In the genomic region with DNA sequence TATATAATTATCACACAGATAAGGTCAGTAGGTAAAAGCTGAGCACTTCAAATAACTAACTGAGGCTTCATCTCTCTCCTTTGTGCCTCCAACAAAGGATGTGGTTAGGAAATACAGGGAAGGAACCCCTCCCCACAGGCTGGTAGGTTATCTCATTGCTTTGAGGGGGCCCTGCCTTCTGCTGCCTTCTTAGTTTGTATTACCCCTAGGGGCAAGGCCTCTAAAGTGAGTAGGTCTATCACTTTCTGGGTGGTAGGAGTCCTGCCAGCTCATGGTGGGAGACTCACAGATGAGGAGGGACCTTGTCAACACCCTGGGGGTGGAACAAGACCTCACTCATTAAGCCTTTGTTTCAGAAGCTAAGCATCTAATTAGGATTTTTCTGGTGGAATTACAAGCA, we compare ENCODE assay signal across 17 cellular contexts. TPM values are rescaled to one million over a fixed set of nuclear protein-coding genes. Genes with fewer than 3 reads are reported as not detected.
A peak's percentile ranks its signal among the peaks of the same experiment; 100 is the strongest.
DNase-seq lines count a peak whose midpoint lies in the region; ATAC-seq and TF ChIP-seq lines count a peak whose summit lies in the region.
"Had no signal": no experiment of that assay in that cellular context is flagged by ENCODE, and none has a peak within 500 bp of the region (broad histone marks: within the 10 kb centered on the region; RNA-seq: fewer than 3 reads in every experiment).

No MANE protein-coding gene starts in this region.

- H3F3A ChIP-seq in smooth muscle cell (ENCODE audit: low read depth): peaks cover 4% of the 10 kb centered on the region
- H3F3A ChIP-seq in SK-N-SH (replicated peaks; ENCODE audit: insufficient read depth): no peaks in the 10 kb centered on the region

- no peak overlapping the region for H2AK5ac ChIP-seq in H9 (ENCODE audit: insufficient read length, low read length)

- no peak overlapping the region for H2BK120ac ChIP-seq in H9 (ENCODE audit: low read depth, low read length, poor library complexity, severe bottlenecking)

- intact Hi-C loops in activated CD4-positive, alpha-beta T cell treated with anti-CD3 and anti-CD28 coated beads for 36 hours (cut with DNase I, micrococcal nuclease): no loop called here

- H3K9me3 ChIP-seq in H9 (ENCODE audit: control insufficient read depth, low read depth, low read length) (no peaks in the 10 kb centered on the region), smooth muscle cell (replicated peaks; ENCODE audit: low read depth) (no peaks in the 10 kb centered on the region), SK-N-SH (no peaks in the 10 kb centered on the region)

- peaks cover 0 to 15% (median 8%) of the 10 kb centered on the region in 3 experiments; a peak in 6 of 7 replicates for H3K36me3 Mint-ChIP-seq in H9 (ENCODE audit: insufficient read depth in 1 of 3, low read depth in 3 of 3)
- H3K36me3 Mint-ChIP-seq in activated CD4-positive, alpha-beta T cell treated with anti-CD3 and anti-CD28 coated beads for 36 hours (ENCODE audit: low read depth): no peaks in the 10 kb centered on the region
- H3K36me3 Mint-ChIP-seq: brain had no signal

- H3K79me1 ChIP-seq in H9 (ENCODE audit: insufficient read depth, low read depth, low read length, poor library complexity, severe bottlenecking): no peaks in the 10 kb centered on the region

- TF ChIP-seq EP300 in SK-N-SH (IDR thresholded peaks at IDR 0.05; ENCODE audit: borderline replicate concordance in 1 of 2, low read depth in 1 of 2, low read length in 1 of 2): no peak

- H3K9ac ChIP-seq in H9 (ENCODE audit: extremely low read depth, insufficient read length, low read length): no peak overlapping the region
- peak overlapping the region; percentile 76 for H3K9ac ChIP-seq in smooth muscle cell (ENCODE audit: low read depth)
- H3K9ac ChIP-seq in SK-N-SH: no peak overlapping the region

- no peak overlapping the region for H3K4ac ChIP-seq in H9 (ENCODE audit: low read depth, low read length)

- H4K20me1 ChIP-seq in H9 (ENCODE audit: control insufficient read depth, insufficient read depth, insufficient read length): no peaks in the 10 kb centered on the region
- H4K20me1 ChIP-seq in smooth muscle cell (ENCODE audit: low read depth): no peaks in the 10 kb centered on the region
- H4K20me1 ChIP-seq in SK-N-SH (ENCODE audit: insufficient read depth): no peaks in the 10 kb centered on the region

- POLR2A ChIA-PET in SK-N-SH (lab: Yijun Ruan, JAX): no interaction called here
- POLR2A ChIA-PET in activated CD4-positive, alpha-beta T cell treated with anti-CD3 and anti-CD28 coated beads for 36 hours (lab: Charles Lee): no interaction called here

- TF ChIP-seq RAD21 in SK-N-SH (IDR thresholded peaks at IDR 0.05; ENCODE audit: low read length): no peak

- no peak overlapping the region for H3K4me2 ChIP-seq in H9 (ENCODE audit: insufficient read depth, insufficient read length, low read length)
- H3K4me2 ChIP-seq in smooth muscle cell: no peak overlapping the region
- no peak overlapping the region for H3K4me2 ChIP-seq in SK-N-SH

- H3K56ac ChIP-seq in H9 (ENCODE audit: insufficient read length, low read depth, low read length): no peak overlapping the region

- H4K5ac ChIP-seq in H9 (ENCODE audit: insufficient read length, low read depth, low read length): no peak overlapping the region

- H3K4me3 ChIP-seq in smooth muscle cell: no peak overlapping the region
- H3K4me3 ChIP-seq in SK-N-SH (ENCODE audit: low read depth in 2 of 2, low read length in 1 of 2): no peak overlapping the region

- H3K27ac Mint-ChIP-seq in H9: peak overlapping the region; percentile 32 to 95 (median 85); a peak in 5 of 7 replicates
- no peak overlapping the region for H3K27ac Mint-ChIP-seq in activated CD4-positive, alpha-beta T cell treated with anti-CD3 and anti-CD28 coated beads for 36 hours
- H3K27ac Mint-ChIP-seq: activated CD8-positive, alpha-beta T cell treated with anti-CD3 and anti-CD28 coated beads, Interleukin-2, amount 10 ng/mL, durations not matched to agents 7 days and 5 days; brain; nephron had no signal

- TF ChIP-seq CTCF in H9 (conservative IDR thresholded peaks at IDR 0.05) (no peak), foreskin keratinocyte (conservative IDR thresholded peaks at IDR 0.05) (no peak), smooth muscle cell (IDR thresholded peaks at IDR 0.05; ENCODE audit: borderline replicate concordance, insufficient read depth, poor library complexity, severe bottlenecking) (no peak), SK-N-SH (IDR thresholded peaks at IDR 0.05) (no peak)

- no peak overlapping the region for H4K8ac ChIP-seq in H9 (replicated peaks; ENCODE audit: insufficient read length, low read depth, low read length)

- no peak overlapping the region for H2BK15ac ChIP-seq in H9 (ENCODE audit: low read depth, low read length)

- DNase-seq in H9 (no peak), RPMI7951 (ENCODE audit: low read depth) (peak; percentile 36), foreskin keratinocyte (peak; percentile 50 to 80), smooth muscle cell (lab: John Stamatoyannopoulos, UW; ENCODE audit: unreplicated experiment) (no peak), SK-N-SH (no peak)
- no peak for DNase-seq in activated CD4-positive, alpha-beta T cell treated with anti-CD3 and anti-CD28 coated beads for 36 hours
- DNase-seq: activated CD8-positive, alpha-beta T cell treated with anti-CD3 and anti-CD28 coated beads, Interleukin-2, amount 10 ng/mL, durations not matched to agents 7 days and 5 days; activated effector memory CD4-positive, alpha-beta T cell treated with anti-CD3 and anti-CD28 coated beads, Interleukin-2, amount 50 U/mL, for 16 hours; NCI-H1092 treated with DMSO at 0.1 percent for 48 hours; NCI-H446 treated with DMSO at 0.1 percent for 48 hours; right cardiac atrium; stimulated activated naive CD4-positive, alpha-beta T cell had no signal

- no peak overlapping the region for H3K4me3 Mint-ChIP-seq in H9
- no peak overlapping the region for H3K4me3 Mint-ChIP-seq in activated CD4-positive, alpha-beta T cell treated with anti-CD3 and anti-CD28 coated beads for 36 hours
- H3K4me3 Mint-ChIP-seq: activated CD8-positive, alpha-beta T cell treated with anti-CD3 and anti-CD28 coated beads, Interleukin-2, amount 10 ng/mL, durations not matched to agents 7 days and 5 days; brain; nephron had no signal

- no peak overlapping the region for H2BK5ac ChIP-seq in H9 (ENCODE audit: insufficient read length, low read length)

- H3K27ac ChIP-seq in H9 (ENCODE audit: insufficient read length, low read depth, low read length) (no peak overlapping the region), foreskin keratinocyte (peak overlapping the region; percentile 94), smooth muscle cell (ENCODE audit: low read depth) (peak overlapping the region; percentile 96), SK-N-SH (ENCODE audit: low read depth in 2 of 2, low read length in 1 of 2) (no peak overlapping the region)

- CTCF ChIA-PET in SK-N-SH (lab: Yijun Ruan, JAX): interaction anchor here (1.8 kb wide), 1 partner anchor 35 kb away, joined by 6 read pairs; a partner anchor contains a TSS
- CTCF ChIA-PET in activated CD4-positive, alpha-beta T cell treated with anti-CD3 and anti-CD28 coated beads for 36 hours (lab: Charles Lee): no interaction called here

- H3K4me1 Mint-ChIP-seq in H9: peaks cover 50 to 51% of the 10 kb centered on the region in 2 experiments
- no peaks in the 10 kb centered on the region for H3K4me1 Mint-ChIP-seq in activated CD4-positive, alpha-beta T cell treated with anti-CD3 and anti-CD28 coated beads for 36 hours
- H3K4me1 Mint-ChIP-seq: nephron had no signal

- H4K91ac ChIP-seq in H9 (ENCODE audit: insufficient read length, low read depth, low read length): no peak overlapping the region

- no peaks in the 10 kb centered on the region for H3K27me3 ChIP-seq in H9 (ENCODE audit: insufficient read depth, low read length)
- no peaks in the 10 kb centered on the region for H3K27me3 ChIP-seq in foreskin keratinocyte
- no peaks in the 10 kb centered on the region for H3K27me3 ChIP-seq in smooth muscle cell (ENCODE audit: low read depth)
- no peaks in the 10 kb centered on the region for H3K27me3 ChIP-seq in SK-N-SH (ENCODE audit: insufficient read depth)

- H2BK12ac ChIP-seq in H9 (ENCODE audit: insufficient read length, low read depth, low read length): no peak overlapping the region

- no peak overlapping the region for H3K18ac ChIP-seq in H9 (ENCODE audit: insufficient read length, low read depth, low read length)

- H3K4me1 ChIP-seq in H9 (ENCODE audit: insufficient read depth, low read length) (peaks cover 16% of the 10 kb centered on the region), foreskin keratinocyte (peaks cover 44% of the 10 kb centered on the region), smooth muscle cell (ENCODE audit: low read depth) (peaks cover 9% of the 10 kb centered on the region), SK-N-SH (ENCODE audit: control insufficient read depth in 1 of 2, insufficient read depth in 2 of 2, low read depth in 1 of 2, low read length in 1 of 2) (peaks cover 0 to 19% of the 10 kb centered on the region in 2 experiments; a peak in 1 of 4 replicates)

- ATAC-seq in foreskin keratinocyte: peak; percentile 25
- no peak for ATAC-seq in GM21723 (IDR thresholded peaks at IDR 0.05; ENCODE audit: unreplicated experiment)
- ATAC-seq in HG03571 (IDR thresholded peaks at IDR 0.05; ENCODE audit: unreplicated experiment): no peak
- ATAC-seq in activated CD4-positive, alpha-beta T cell treated with anti-CD3 and anti-CD28 coated beads for 36 hours: no peak
- ATAC-seq: activated CD8-positive, alpha-beta T cell treated with anti-CD3 and anti-CD28 coated beads, Interleukin-2, amount 10 ng/mL, durations not matched to agents 7 days and 5 days; Right ventricle myocardium inferior had no signal

- peaks cover 3% of the 10 kb centered on the region; the same call in 1 of the 2 replicates for H3K27me3 Mint-ChIP-seq in H9 (ENCODE audit: low read depth)
- H3K27me3 Mint-ChIP-seq in activated CD4-positive, alpha-beta T cell treated with anti-CD3 and anti-CD28 coated beads for 36 hours: peaks cover 22% of the 10 kb centered on the region
- H3K27me3 Mint-ChIP-seq: brain had no signal

- no peak overlapping the region for H2BK20ac ChIP-seq in H9 (ENCODE audit: low read depth, low read length, poor library complexity, severe bottlenecking)

- H3T11ph ChIP-seq in H9 (ENCODE audit: low read length): no peak overlapping the region

- H3K36me3 ChIP-seq in smooth muscle cell (ENCODE audit: low read depth) (no peaks in the 10 kb centered on the region), SK-N-SH (replicated peaks in 1 of 2; ENCODE audit: control insufficient read depth in 1 of 2, insufficient read depth in 2 of 2, low read length in 1 of 2) (no peaks in the 10 kb centered on the region)

- no peak overlapping the region for H3K23ac ChIP-seq in H9 (ENCODE audit: insufficient read length, low read depth, low read length)

- peaks cover 4 to 10% of the 10 kb centered on the region in 2 experiments for H3K9me3 Mint-ChIP-seq in H9
- H3K9me3 Mint-ChIP-seq in activated CD4-positive, alpha-beta T cell treated with anti-CD3 and anti-CD28 coated beads for 36 hours (ENCODE audit: low read depth): no peaks in the 10 kb centered on the region

- H3K23me2 ChIP-seq in H9 (ENCODE audit: insufficient read length, low read depth, low read length, poor library complexity, severe bottlenecking): no peaks in the 10 kb centered on the region

- H3K9me2 ChIP-seq in SK-N-SH: no peaks in the 10 kb centered on the region

- no peaks in the 10 kb centered on the region for H3K79me2 ChIP-seq in H9 (ENCODE audit: insufficient read depth, low read length)
- no peaks in the 10 kb centered on the region for H3K79me2 ChIP-seq in smooth muscle cell (ENCODE audit: low read depth)
- H3K79me2 ChIP-seq in SK-N-SH (ENCODE audit: insufficient read depth): no peaks in the 10 kb centered on the region

- H2AFZ ChIP-seq in H9 (ENCODE audit: low read length) (no peak overlapping the region), smooth muscle cell (ENCODE audit: low read depth) (no peak overlapping the region), SK-N-SH (ENCODE audit: low read depth) (no peak overlapping the region)

- H3K14ac ChIP-seq in H9 (ENCODE audit: insufficient read depth, low read length): no peak overlapping the region

RNA-seq across cellular contexts. Expression of a gene that starts 34.6 kb away (rescaled TPM):
- total RNA-seq in H9 (2021) (2.1 and 2.6 TPM in 2 replicates), foreskin keratinocyte (26.5 and 39.6 TPM in 2 replicates), smooth muscle cell (20.0 and 22.0 TPM in 2 replicates)
- 0.72 and 0.88 TPM in 2 replicates for total RNA-seq in RPMI7951 (2014; rRNA removed; shearing (Covaris generic))
- polyA plus RNA-seq in foreskin keratinocyte (16.2 and 27.5 TPM in 2 replicates), smooth muscle cell (8.2 and 18.6 TPM in 2 replicates), SK-N-SH (2012; rRNA removed) (1.3 TPM in 2 replicates)
- polyA plus RNA-seq in SK-N-SH (2012; cell fraction: cytosol; rRNA removed): 1.5 and 1.6 TPM in 2 replicates
- 1.7 and 3.4 TPM in 2 replicates for polyA plus RNA-seq in SK-N-SH (2012; cell fraction: nucleus; rRNA removed)
- not detected for total RNA-seq in activated CD4-positive, alpha-beta T cell treated with anti-CD3 and anti-CD28 coated beads for 36 hours
- total RNA-seq: activated CD8-positive, alpha-beta T cell treated with anti-CD3 and anti-CD28 coated beads, Interleukin-2, amount 10 ng/mL, durations not matched to agents 7 days and 5 days had no signal

Comparison
In these comparisons a context has a peak if more than half of its experiments do, and no peak if none do; other contexts are left out.
1. DNase-seq: peak in RPMI7951 (single experiment) and foreskin keratinocyte (2 of 2); none in H9 (single experiment), smooth muscle cell (single experiment), SK-N-SH (single experiment) and activated CD4-positive, alpha-beta T cell treated with anti-CD3 and anti-CD28 coated beads for 36 hours (single experiment).
2. H3K27ac ChIP-seq: peak in foreskin keratinocyte (single experiment) and smooth muscle cell (single experiment); none in H9 (single experiment) and SK-N-SH (0 of 2).